18 cellular contexts compared by ENCODE assay signal in the genomic region with DNA sequence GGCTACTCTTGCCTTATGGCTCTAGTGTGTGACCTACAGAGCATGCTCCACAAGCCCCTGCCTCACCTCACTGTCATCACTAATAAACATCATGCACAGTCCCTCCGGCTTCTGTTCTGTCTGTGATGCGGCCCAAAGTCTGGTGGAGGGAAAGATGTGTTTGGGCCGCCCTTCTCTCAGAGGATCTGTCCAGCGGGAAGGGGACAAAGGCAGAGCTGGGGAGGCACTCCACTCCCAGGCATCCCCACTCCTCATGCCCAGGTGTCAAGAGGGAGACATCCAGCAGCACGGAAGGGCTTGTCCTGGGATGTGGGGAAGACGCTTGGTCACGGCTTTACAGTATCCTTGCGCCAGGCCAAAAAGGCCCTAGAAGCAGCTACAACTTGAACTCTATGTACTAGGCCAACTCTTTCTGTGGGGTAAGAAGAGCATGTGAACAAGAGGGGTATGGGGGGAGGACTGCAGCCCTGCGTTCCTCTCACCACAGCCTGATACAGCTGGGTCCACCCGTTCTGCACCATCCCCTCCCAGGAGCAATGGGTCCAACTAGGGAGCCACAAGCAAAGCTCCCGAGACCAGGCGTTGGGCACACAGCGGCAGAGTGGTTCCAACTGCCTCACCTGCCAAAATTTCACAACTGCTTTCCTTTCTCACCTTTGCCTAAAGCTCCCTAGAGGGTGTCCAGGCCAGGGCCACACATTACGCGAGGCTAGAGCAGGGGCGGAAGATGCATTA. TPM values are rescaled to one million over a fixed set of nuclear protein-coding genes. Genes with fewer than 3 reads are reported as not detected.
"Had no signal": no experiment of that assay in that cellular context is flagged by ENCODE, and none has a peak within 500 bp of the region (broad histone marks: within the 10 kb centered on the region; RNA-seq: fewer than 3 reads in every experiment).

No MANE protein-coding gene starts in this region.

- H3K4me1 Mint-ChIP-seq: activated naive CD4-positive, alpha-beta T cell treated with anti-CD3 and anti-CD28 coated beads, Interleukin-2, amount 50 U/mL, for 24 hours; immature natural killer cell; neural crest cell had no signal

- H3K4me3 ChIP-seq: cardiac muscle cell, esophagus muscularis mucosa, prostate gland, right atrium auricular region, stomach, upper lobe of right lung had no signal

- ATAC-seq: activated CD8-positive, alpha-beta memory T cell treated with anti-CD3 and anti-CD28 coated beads, Interleukin-2, amount 10 ng/mL, durations not matched to agents 7 days and 5 days; left ventricle myocardium superior; upper lobe of right lung had no signal

- DNase-seq: activated CD4-positive, alpha-beta T cell treated with anti-CD3 and anti-CD28 coated beads, Interleukin-2, amount 50 U/mL, for 48 hours; activated CD8-positive, alpha-beta memory T cell treated with anti-CD3 and anti-CD28 coated beads, Interleukin-2, amount 10 ng/mL, durations not matched to agents 7 days and 5 days; activated effector memory CD4-positive, alpha-beta T cell treated with anti-CD3 and anti-CD28 coated beads, Interleukin-2, amount 50 U/mL, for 16 hours; amniotic stem cell; effector CD8-positive, alpha-beta T cell; immature natural killer cell; kidney glomerular epithelial cell; left ventricle myocardium superior; stimulated activated CD4-positive, alpha-beta T cell treated with anti-CD3 and anti-CD28 coated beads, Interleukin-2, amount 100 ng/mL, for 24 hours; stomach; upper lobe of right lung had no signal

- H3K9me3 Mint-ChIP-seq: activated naive CD4-positive, alpha-beta T cell treated with anti-CD3 and anti-CD28 coated beads, Interleukin-2, amount 50 U/mL, for 24 hours; dendritic cell treated with granulocyte-macrophage colony-stimulating factor and Interleukin-4, amounts not matched to agents 40 ng/mL and 50 ng/mL, for 4 days; immature natural killer cell; neural crest cell had no signal

- H3K27me3 ChIP-seq: cardiac muscle cell, esophagus muscularis mucosa, right atrium auricular region, stomach, upper lobe of right lung had no signal

- H3K27ac ChIP-seq: cardiac muscle cell, esophagus muscularis mucosa, prostate gland, right atrium auricular region, stomach, upper lobe of right lung had no signal

- H3K27ac Mint-ChIP-seq: activated CD8-positive, alpha-beta memory T cell treated with anti-CD3 and anti-CD28 coated beads, Interleukin-2, amount 10 ng/mL, durations not matched to agents 7 days and 5 days; activated naive CD4-positive, alpha-beta T cell treated with anti-CD3 and anti-CD28 coated beads, Interleukin-2, amount 50 U/mL, for 24 hours; dendritic cell treated with granulocyte-macrophage colony-stimulating factor and Interleukin-4, amounts not matched to agents 40 ng/mL and 50 ng/mL, for 4 days; immature natural killer cell had no signal

- H3K4me1 ChIP-seq: esophagus muscularis mucosa, prostate gland, right atrium auricular region, stomach, upper lobe of right lung had no signal

- H3K27me3 Mint-ChIP-seq: activated CD8-positive, alpha-beta memory T cell treated with anti-CD3 and anti-CD28 coated beads, Interleukin-2, amount 10 ng/mL, durations not matched to agents 7 days and 5 days; activated naive CD4-positive, alpha-beta T cell treated with anti-CD3 and anti-CD28 coated beads, Interleukin-2, amount 50 U/mL, for 24 hours; dendritic cell treated with granulocyte-macrophage colony-stimulating factor and Interleukin-4, amounts not matched to agents 40 ng/mL and 50 ng/mL, for 4 days had no signal

- H3K9me3 ChIP-seq: esophagus muscularis mucosa, prostate gland, right atrium auricular region, stomach, upper lobe of right lung had no signal

- H3K4me3 Mint-ChIP-seq: activated CD8-positive, alpha-beta memory T cell treated with anti-CD3 and anti-CD28 coated beads, Interleukin-2, amount 10 ng/mL, durations not matched to agents 7 days and 5 days; activated naive CD4-positive, alpha-beta T cell treated with anti-CD3 and anti-CD28 coated beads, Interleukin-2, amount 50 U/mL, for 24 hours; dendritic cell treated with granulocyte-macrophage colony-stimulating factor and Interleukin-4, amounts not matched to agents 40 ng/mL and 50 ng/mL, for 4 days; immature natural killer cell; neural crest cell had no signal

RNA-seq across cellular contexts. Expression of a gene that starts 40.1 kb away (rescaled TPM):
- polyA plus RNA-seq: immature natural killer cell had no signal
